In genomic region chr4:122997463-122998101, GRCh38 we compare ENCODE assay signal across 14 cellular contexts.
A peak's percentile ranks its signal among the peaks of the same experiment; 100 is the strongest.
DNase-seq lines count a peak whose midpoint lies in the region; ATAC-seq and TF ChIP-seq lines count a peak whose summit lies in the region.
"Had no signal": no experiment of that assay in that cellular context is flagged by ENCODE, and none has a peak within 500 bp of the region (broad histone marks: within the 10 kb centered on the region; RNA-seq: fewer than 3 reads in every experiment).

No MANE protein-coding gene starts in this region.

- TF ChIP-seq CTCF in ascending aorta (IDR thresholded peaks at IDR 0.05) (no peak), nephron progenitor cell (IDR thresholded peaks at IDR 0.05) (no peak)

- H3K4me1 Mint-ChIP-seq in nephron progenitor cell: no peaks in the 10 kb centered on the region

- H3K27me3 Mint-ChIP-seq in nephron progenitor cell (ENCODE audit: low read depth, poor library complexity): no peaks in the 10 kb centered on the region
- H3K27me3 Mint-ChIP-seq: activated CD4-positive, alpha-beta memory T cell treated with anti-CD3 and anti-CD28 coated beads for 36 hours; activated naive CD8-positive, alpha-beta T cell had no signal

- no peaks in the 10 kb centered on the region for H3K36me3 ChIP-seq in ascending aorta
- H3K36me3 ChIP-seq: right atrium auricular region had no signal

- ATAC-seq in GM18868 (IDR thresholded peaks at IDR 0.05; ENCODE audit: unreplicated experiment) (peak; percentile 92), GM21717 (IDR thresholded peaks at IDR 0.05; ENCODE audit: unreplicated experiment) (peak; percentile 84), HG03439 (IDR thresholded peaks at IDR 0.05; ENCODE audit: unreplicated experiment) (peak; percentile 73)

- no peak overlapping the region for H3K27ac ChIP-seq in ascending aorta
- H3K27ac ChIP-seq: coronary artery, right atrium auricular region had no signal

- no peaks in the 10 kb centered on the region for H3K4me1 ChIP-seq in ascending aorta
- H3K4me1 ChIP-seq: right atrium auricular region had no signal

- DNase-seq in iris pigment epithelial cell (ENCODE audit: low read depth): peak; percentile 19
- DNase-seq in ascending aorta (ENCODE audit: low spot score in 2 of 2): no peak
- DNase-seq in nephron progenitor cell: no peak
- no peak for DNase-seq in NCI-H526 (lab: John Stamatoyannopoulos, UW)
- DNase-seq: activated CD4-positive, alpha-beta memory T cell treated with anti-CD3 and anti-CD28 coated beads for 36 hours; immature natural killer cell; NCI-H1930; substantia nigra had no signal

- no peaks in the 10 kb centered on the region for H3K9me3 ChIP-seq in ascending aorta
- H3K9me3 ChIP-seq: right atrium auricular region had no signal

- no peaks in the 10 kb centered on the region for H3K27me3 ChIP-seq in ascending aorta
- H3K27me3 ChIP-seq: right atrium auricular region had no signal

- peaks cover 7% of the 10 kb centered on the region for H3K9me3 Mint-ChIP-seq in nephron progenitor cell

- no peak overlapping the region for H3K4me3 Mint-ChIP-seq in nephron progenitor cell
- H3K4me3 Mint-ChIP-seq: activated CD4-positive, alpha-beta memory T cell treated with anti-CD3 and anti-CD28 coated beads for 36 hours; activated naive CD8-positive, alpha-beta T cell; immature natural killer cell had no signal

- H3K4me3 ChIP-seq in ascending aorta: no peak overlapping the region
- H3K4me3 ChIP-seq: coronary artery, right atrium auricular region had no signal

- H3K36me3 Mint-ChIP-seq in nephron progenitor cell (ENCODE audit: low read depth): peaks cover 27% of the 10 kb centered on the region

- intact Hi-C loops in ascending aorta (cut with DNase I): no loop called here

- no peak overlapping the region for H3K27ac Mint-ChIP-seq in nephron progenitor cell
- H3K27ac Mint-ChIP-seq: activated CD4-positive, alpha-beta memory T cell treated with anti-CD3 and anti-CD28 coated beads for 36 hours; activated naive CD8-positive, alpha-beta T cell; immature natural killer cell had no signal
